ENCODE assay signal across 8 cellular contexts in the genomic region with DNA sequence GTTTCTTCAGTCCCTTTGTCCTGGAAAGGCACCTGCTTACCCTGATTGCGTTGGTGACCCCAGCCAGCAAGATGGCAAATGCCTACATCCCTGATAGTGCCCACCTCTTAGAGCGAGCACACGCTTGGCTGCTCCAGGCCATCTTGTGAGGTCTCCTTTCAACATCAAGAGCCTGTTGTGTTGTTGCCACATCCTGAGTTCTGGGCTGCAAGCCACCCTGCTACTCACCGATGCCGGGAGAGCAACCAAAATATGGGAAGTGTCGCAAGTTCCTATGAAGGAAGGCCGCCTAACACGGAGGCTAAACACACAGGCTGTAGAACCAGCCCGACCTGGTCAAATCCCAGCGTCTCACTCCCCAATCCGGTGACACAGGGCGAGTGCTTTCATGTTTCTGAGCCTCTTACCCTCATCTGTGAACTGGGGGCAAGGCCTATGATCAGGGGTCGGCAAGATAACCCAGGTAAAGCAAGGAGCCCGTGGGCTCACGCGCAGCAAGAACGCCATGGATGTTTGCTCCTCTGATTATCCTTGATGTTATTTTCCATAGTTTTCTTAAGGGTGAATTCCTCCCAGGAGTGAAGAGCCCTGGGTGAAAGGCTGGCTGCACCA.
A peak's percentile ranks its signal among the peaks of the same experiment; 100 is the strongest.
DNase-seq lines count a peak whose midpoint lies in the region; ATAC-seq and TF ChIP-seq lines count a peak whose summit lies in the region.

No MANE protein-coding gene starts in this region.

- H3K4me3 Mint-ChIP-seq in CD14-positive monocyte: peak overlapping the region; percentile 76 to 100

- 62 to 79% methylated on average over 6 to 15 of the region's 17 CpGs for WGBS in esophagus squamous epithelium, 2 donors

- H3K9me3 Mint-ChIP-seq in CD14-positive monocyte: peaks cover 0 to 1% (median 0%) of the 10 kb centered on the region in 7 donors

- peaks cover 71% of the 10 kb centered on the region for H3K4me1 Mint-ChIP-seq in CD14-positive monocyte

- H3K27me3 Mint-ChIP-seq in CD14-positive monocyte (ENCODE audit: low read depth in 3 of 3): peaks cover 0 to 4% (median 0%) of the 10 kb centered on the region in 3 donors

- H3K4me1 ChIP-seq in esophagus squamous epithelium: peaks cover 7 to 50% (median 37%) of the 10 kb centered on the region in 3 donors

- TF ChIP-seq CTCF in CD14-positive monocyte (IDR thresholded peaks at IDR 0.05): no peak
- TF ChIP-seq CTCF in esophagus squamous epithelium (IDR thresholded peaks at IDR 0.05): no peak
- no peak for TF ChIP-seq CTCF in omental fat pad (IDR thresholded peaks at IDR 0.05)

- no peaks in the 10 kb centered on the region for H3K27me3 ChIP-seq in esophagus squamous epithelium

- peak; percentile 39 for ATAC-seq in omental fat pad (ENCODE audit: low FRiP score)
- ATAC-seq in GM21447 (IDR thresholded peaks at IDR 0.05; ENCODE audit: unreplicated experiment): no peak
- no peak for ATAC-seq in HG03139 (IDR thresholded peaks at IDR 0.05; ENCODE audit: unreplicated experiment)

- H3K27ac ChIP-seq in esophagus squamous epithelium: peak overlapping the region; percentile 63 to 91 (median 80)

- no peak for TF ChIP-seq POLR2A in esophagus squamous epithelium (IDR thresholded peaks at IDR 0.05)

- H3K27ac Mint-ChIP-seq in CD14-positive monocyte: peak overlapping the region; percentile 100

- H3K36me3 ChIP-seq in esophagus squamous epithelium: peaks cover 0 to 5% (median under 1%) of the 10 kb centered on the region in 3 donors

- intact Hi-C loops in CD14-positive monocyte (cut with micrococcal nuclease): loop anchor here (5.0 to 10.0 kb wide), 5 partner anchors 38 to 253 kb away; a partner anchor contains a TSS
- intact Hi-C loops in esophagus squamous epithelium (cut with DNase I): no loop called here

- DNase-seq in CD14-positive monocyte (ENCODE audit: low spot score) (peak; percentile 95), SIG-M5 (lab: John Stamatoyannopoulos, UW) (peak; percentile 80), esophagus squamous epithelium (lab: John Stamatoyannopoulos, UW) (peak; percentile 27), omental fat pad (ENCODE audit: low spot score) (no peak), NCI-H2227 (lab: John Stamatoyannopoulos, UW; ENCODE audit: unreplicated experiment) (no peak), DMS114 treated with DMSO at 0.1 percent for 48 hours (lab: John Stamatoyannopoulos, UW; ENCODE audit: unreplicated experiment) (no peak)

- peaks cover 0 to 7% (median 0%) of the 10 kb centered on the region in 3 donors for H3K9me3 ChIP-seq in esophagus squamous epithelium

- peaks cover 40 to 57% of the 10 kb centered on the region in 2 donors for H3K36me3 Mint-ChIP-seq in CD14-positive monocyte

- no peak overlapping the region for H3K4me3 ChIP-seq in esophagus squamous epithelium

Comparison
In these comparisons a context has a peak if more than half of its experiments do, and no peak if none do; other contexts are left out.
1. DNase-seq: peak in CD14-positive monocyte (single experiment), SIG-M5 (single experiment) and esophagus squamous epithelium (single experiment); none in omental fat pad (single experiment), NCI-H2227 (single experiment) and DMS114 treated with DMSO at 0.1 percent for 48 hours (single experiment).